2 cellular contexts compared by ENCODE assay signal in the genomic region with DNA sequence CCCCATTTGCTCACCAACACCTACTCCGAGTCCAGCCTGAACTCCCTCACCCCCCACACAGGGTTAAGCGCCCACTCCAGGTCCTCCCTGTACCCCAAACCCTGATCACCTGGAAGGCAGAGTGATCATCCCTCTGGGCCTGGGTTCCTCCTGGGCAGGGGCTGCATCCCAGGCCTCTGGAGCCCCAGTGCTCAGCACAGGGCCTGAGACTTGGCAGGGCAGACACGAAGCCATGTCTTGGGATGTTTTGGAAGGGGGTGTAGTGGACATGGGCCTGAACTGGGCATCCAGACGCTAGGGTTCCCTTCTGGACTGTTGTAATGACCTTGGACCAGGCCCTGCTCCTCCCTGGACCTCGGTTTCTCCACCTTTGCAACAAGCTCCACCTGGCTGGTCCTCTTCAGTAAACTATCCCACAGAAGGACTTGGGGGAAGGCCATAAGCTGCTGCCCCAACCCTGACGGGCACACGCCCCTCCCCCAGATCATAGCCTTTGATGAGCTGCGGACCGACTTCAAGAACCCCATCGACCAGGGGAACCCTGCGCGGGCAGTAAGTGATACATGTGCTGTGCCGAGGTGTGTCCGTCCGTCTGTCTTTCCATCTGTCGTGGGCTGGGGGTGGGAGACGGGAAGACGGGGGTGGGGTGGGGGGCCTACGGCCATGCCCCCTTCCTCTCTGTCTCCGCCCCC.
TF ChIP-seq lines count a peak whose summit lies in the region.

No MANE protein-coding gene starts in this region.

TF ChIP-seq in SK-N-SH, 30 proteins besides CTCF, POLR2A, EP300 and RAD21 (continued from another document):
- TF ChIP-seq, protein P1, sequence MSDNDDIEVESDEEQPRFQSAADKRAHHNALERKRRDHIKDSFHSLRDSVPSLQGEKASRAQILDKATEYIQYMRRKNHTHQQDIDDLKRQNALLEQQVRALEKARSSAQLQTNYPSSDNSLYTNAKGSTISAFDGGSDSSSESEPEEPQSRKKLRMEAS (IDR thresholded peaks at IDR 0.05; ENCODE audit: low read depth): no peak
- no peak for TF ChIP-seq RFX5 (IDR thresholded peaks at IDR 0.05; ENCODE audit: low read length)
- TF ChIP-seq JUND (IDR thresholded peaks at IDR 0.05): no peak
- no peak for TF ChIP-seq GATA2 (CRISPR knock-in tag; IDR thresholded peaks at IDR 0.05)
- no peak for TF ChIP-seq SIN3A (IDR thresholded peaks at IDR 0.05; ENCODE audit: borderline replicate concordance, low read depth, low read length)
- no peak for TF ChIP-seq RXRA (IDR thresholded peaks at IDR 0.05; ENCODE audit: borderline replicate concordance, low read depth)
- TF ChIP-seq, protein P2, sequence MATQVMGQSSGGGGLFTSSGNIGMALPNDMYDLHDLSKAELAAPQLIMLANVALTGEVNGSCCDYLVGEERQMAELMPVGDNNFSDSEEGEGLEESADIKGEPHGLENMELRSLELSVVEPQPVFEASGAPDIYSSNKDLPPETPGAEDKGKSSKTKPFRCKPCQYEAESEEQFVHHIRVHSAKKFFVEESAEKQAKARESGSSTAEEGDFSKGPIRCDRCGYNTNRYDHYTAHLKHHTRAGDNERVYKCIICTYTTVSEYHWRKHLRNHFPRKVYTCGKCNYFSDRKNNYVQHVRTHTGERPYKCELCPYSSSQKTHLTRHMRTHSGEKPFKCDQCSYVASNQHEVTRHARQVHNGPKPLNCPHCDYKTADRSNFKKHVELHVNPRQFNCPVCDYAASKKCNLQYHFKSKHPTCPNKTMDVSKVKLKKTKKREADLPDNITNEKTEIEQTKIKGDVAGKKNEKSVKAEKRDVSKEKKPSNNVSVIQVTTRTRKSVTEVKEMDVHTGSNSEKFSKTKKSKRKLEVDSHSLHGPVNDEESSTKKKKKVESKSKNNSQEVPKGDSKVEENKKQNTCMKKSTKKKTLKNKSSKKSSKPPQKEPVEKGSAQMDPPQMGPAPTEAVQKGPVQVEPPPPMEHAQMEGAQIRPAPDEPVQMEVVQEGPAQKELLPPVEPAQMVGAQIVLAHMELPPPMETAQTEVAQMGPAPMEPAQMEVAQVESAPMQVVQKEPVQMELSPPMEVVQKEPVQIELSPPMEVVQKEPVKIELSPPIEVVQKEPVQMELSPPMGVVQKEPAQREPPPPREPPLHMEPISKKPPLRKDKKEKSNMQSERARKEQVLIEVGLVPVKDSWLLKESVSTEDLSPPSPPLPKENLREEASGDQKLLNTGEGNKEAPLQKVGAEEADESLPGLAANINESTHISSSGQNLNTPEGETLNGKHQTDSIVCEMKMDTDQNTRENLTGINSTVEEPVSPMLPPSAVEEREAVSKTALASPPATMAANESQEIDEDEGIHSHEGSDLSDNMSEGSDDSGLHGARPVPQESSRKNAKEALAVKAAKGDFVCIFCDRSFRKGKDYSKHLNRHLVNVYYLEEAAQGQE (IDR thresholded peaks at IDR 0.05; ENCODE audit: low read depth, low read length): no peak
- no peak for TF ChIP-seq MEF2A (IDR thresholded peaks at IDR 0.05; ENCODE audit: borderline replicate concordance, low read depth)
- no peak for TF ChIP-seq EZH2phosphoT487 (IDR thresholded peaks at IDR 0.05; ENCODE audit: borderline replicate concordance, low read depth)
TF ChIP-seq in SK-N-SH: peak in this region for 0.

TF ChIP-seq in SK-N-SH treated with all-trans-retinoic acid at 6 μM for 48 hours, 23 proteins besides CTCF, POLR2A, EP300 and RAD21 (continued from another document):
- TF ChIP-seq, protein P3, sequence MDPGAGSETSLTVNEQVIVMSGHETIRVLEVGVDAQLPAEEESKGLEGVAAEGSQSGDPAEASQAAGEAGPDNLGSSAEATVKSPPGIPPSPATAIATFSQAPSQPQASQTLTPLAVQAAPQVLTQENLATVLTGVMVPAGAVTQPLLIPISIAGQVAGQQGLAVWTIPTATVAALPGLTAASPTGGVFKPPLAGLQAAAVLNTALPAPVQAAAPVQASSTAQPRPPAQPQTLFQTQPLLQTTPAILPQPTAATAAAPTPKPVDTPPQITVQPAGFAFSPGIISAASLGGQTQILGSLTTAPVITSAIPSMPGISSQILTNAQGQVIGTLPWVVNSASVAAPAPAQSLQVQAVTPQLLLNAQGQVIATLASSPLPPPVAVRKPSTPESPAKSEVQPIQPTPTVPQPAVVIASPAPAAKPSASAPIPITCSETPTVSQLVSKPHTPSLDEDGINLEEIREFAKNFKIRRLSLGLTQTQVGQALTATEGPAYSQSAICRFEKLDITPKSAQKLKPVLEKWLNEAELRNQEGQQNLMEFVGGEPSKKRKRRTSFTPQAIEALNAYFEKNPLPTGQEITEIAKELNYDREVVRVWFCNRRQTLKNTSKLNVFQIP (CRISPR knock-in tag; IDR thresholded peaks at IDR 0.05; ENCODE audit: borderline replicate concordance, low read depth): no peak
- TF ChIP-seq ZFP3 (CRISPR knock-in tag; IDR thresholded peaks at IDR 0.05) (no peak), OSR1 (CRISPR knock-in tag; IDR thresholded peaks at IDR 0.05) (no peak), ARNTL (CRISPR knock-in tag; IDR thresholded peaks at IDR 0.05; ENCODE audit: borderline replicate concordance, low read depth) (no peak), GLIS3 (CRISPR knock-in tag; IDR thresholded peaks at IDR 0.05) (no peak), SNAI2 (CRISPR knock-in tag; IDR thresholded peaks at IDR 0.05) (no peak), ESRRG (CRISPR knock-in tag; IDR thresholded peaks at IDR 0.05) (no peak), RARB (CRISPR knock-in tag; IDR thresholded peaks at IDR 0.05) (no peak), TCF4 (CRISPR knock-in tag; IDR thresholded peaks at IDR 0.05; ENCODE audit: borderline replicate concordance) (no peak), ZFP30 (CRISPR knock-in tag; IDR thresholded peaks at IDR 0.05) (no peak)
- TF ChIP-seq, protein P4, sequence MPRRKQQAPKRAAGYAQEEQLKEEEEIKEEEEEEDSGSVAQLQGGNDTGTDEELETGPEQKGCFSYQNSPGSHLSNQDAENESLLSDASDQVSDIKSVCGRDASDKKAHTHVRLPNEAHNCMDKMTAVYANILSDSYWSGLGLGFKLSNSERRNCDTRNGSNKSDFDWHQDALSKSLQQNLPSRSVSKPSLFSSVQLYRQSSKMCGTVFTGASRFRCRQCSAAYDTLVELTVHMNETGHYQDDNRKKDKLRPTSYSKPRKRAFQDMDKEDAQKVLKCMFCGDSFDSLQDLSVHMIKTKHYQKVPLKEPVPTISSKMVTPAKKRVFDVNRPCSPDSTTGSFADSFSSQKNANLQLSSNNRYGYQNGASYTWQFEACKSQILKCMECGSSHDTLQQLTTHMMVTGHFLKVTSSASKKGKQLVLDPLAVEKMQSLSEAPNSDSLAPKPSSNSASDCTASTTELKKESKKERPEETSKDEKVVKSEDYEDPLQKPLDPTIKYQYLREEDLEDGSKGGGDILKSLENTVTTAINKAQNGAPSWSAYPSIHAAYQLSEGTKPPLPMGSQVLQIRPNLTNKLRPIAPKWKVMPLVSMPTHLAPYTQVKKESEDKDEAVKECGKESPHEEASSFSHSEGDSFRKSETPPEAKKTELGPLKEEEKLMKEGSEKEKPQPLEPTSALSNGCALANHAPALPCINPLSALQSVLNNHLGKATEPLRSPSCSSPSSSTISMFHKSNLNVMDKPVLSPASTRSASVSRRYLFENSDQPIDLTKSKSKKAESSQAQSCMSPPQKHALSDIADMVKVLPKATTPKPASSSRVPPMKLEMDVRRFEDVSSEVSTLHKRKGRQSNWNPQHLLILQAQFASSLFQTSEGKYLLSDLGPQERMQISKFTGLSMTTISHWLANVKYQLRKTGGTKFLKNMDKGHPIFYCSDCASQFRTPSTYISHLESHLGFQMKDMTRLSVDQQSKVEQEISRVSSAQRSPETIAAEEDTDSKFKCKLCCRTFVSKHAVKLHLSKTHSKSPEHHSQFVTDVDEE (CRISPR knock-in tag; IDR thresholded peaks at IDR 0.05): no peak
- TF ChIP-seq, protein P5, sequence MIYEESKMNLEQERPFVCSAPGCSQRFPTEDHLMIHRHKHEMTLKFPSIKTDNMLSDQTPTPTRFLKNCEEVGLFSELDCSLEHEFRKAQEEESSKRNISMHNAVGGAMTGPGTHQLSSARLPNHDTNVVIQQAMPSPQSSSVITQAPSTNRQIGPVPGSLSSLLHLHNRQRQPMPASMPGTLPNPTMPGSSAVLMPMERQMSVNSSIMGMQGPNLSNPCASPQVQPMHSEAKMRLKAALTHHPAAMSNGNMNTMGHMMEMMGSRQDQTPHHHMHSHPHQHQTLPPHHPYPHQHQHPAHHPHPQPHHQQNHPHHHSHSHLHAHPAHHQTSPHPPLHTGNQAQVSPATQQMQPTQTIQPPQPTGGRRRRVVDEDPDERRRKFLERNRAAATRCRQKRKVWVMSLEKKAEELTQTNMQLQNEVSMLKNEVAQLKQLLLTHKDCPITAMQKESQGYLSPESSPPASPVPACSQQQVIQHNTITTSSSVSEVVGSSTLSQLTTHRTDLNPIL (CRISPR knock-in tag; IDR thresholded peaks at IDR 0.05; ENCODE audit: low read depth): no peak
